In the genomic region with DNA sequence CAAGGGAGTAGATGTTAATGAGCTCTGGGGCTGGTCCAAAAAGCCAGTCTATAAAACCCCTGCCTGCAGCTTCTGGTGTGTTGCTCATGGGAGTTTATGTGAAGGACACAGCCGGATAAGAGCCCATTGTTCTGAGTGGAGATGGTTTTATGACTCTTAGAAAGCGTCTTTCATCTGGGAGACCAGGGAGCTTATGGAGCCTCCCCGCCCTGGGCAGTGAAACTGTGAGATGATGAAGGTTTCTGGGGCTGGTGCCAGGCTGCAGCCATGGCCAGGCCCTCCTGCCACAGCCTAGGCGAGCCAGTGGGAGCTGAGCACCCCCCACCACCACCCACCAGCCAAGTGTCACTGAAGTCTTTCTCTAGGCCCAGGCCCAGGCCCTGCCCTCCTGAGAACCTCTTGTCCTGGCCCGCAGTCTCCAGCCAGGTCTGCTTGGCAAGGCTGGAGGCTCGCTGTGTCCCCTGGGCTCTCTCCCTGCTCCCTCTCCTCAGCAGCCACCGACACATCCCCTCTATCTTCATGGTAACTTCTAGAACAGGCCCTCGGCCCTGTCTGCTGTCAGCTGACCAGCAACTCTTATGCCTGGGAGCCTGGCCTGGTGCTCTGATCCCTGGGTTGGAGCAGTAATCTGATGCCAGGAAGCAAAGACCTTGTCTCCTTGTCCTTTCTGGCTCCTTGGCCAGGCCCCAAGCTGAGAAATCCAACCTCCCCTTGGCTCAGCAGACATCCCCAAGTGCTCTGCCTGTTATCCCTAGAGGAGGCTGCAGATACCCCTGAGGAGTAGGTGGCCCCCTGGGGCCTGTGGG, we compare ENCODE assay signal across 1 cellular context.
TF ChIP-seq lines count a peak whose summit lies in the region.

No MANE protein-coding gene starts in this region.

TF ChIP-seq in HEK293, 187 proteins besides CTCF, POLR2A, EP300 and RAD21 (continued from another document):
- TF ChIP-seq, protein P1, sequence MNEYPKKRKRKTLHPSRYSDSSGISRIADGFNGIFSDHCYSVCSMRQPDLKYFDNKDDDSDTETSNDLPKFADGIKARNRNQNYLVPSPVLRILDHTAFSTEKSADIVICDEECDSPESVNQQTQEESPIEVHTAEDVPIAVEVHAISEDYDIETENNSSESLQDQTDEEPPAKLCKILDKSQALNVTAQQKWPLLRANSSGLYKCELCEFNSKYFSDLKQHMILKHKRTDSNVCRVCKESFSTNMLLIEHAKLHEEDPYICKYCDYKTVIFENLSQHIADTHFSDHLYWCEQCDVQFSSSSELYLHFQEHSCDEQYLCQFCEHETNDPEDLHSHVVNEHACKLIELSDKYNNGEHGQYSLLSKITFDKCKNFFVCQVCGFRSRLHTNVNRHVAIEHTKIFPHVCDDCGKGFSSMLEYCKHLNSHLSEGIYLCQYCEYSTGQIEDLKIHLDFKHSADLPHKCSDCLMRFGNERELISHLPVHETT (tag by site-specific recombination; IDR thresholded peaks at IDR 0.05): no peak
- TF ChIP-seq SP3 (tag by site-specific recombination; IDR thresholded peaks at IDR 0.05): no peak
- TF ChIP-seq HOXC10 (CRISPR knock-in tag; IDR thresholded peaks at IDR 0.05): no peak
- TF ChIP-seq, protein P2, sequence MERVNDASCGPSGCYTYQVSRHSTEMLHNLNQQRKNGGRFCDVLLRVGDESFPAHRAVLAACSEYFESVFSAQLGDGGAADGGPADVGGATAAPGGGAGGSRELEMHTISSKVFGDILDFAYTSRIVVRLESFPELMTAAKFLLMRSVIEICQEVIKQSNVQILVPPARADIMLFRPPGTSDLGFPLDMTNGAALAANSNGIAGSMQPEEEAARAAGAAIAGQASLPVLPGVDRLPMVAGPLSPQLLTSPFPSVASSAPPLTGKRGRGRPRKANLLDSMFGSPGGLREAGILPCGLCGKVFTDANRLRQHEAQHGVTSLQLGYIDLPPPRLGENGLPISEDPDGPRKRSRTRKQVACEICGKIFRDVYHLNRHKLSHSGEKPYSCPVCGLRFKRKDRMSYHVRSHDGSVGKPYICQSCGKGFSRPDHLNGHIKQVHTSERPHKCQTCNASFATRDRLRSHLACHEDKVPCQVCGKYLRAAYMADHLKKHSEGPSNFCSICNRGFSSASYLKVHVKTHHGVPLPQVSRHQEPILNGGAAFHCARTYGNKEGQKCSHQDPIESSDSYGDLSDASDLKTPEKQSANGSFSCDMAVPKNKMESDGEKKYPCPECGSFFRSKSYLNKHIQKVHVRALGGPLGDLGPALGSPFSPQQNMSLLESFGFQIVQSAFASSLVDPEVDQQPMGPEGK (tag by site-specific recombination; IDR thresholded peaks at IDR 0.05): no peak
- no peak for TF ChIP-seq ZNF426 (tag by site-specific recombination; IDR thresholded peaks at IDR 0.05)
- TF ChIP-seq, protein P3, sequence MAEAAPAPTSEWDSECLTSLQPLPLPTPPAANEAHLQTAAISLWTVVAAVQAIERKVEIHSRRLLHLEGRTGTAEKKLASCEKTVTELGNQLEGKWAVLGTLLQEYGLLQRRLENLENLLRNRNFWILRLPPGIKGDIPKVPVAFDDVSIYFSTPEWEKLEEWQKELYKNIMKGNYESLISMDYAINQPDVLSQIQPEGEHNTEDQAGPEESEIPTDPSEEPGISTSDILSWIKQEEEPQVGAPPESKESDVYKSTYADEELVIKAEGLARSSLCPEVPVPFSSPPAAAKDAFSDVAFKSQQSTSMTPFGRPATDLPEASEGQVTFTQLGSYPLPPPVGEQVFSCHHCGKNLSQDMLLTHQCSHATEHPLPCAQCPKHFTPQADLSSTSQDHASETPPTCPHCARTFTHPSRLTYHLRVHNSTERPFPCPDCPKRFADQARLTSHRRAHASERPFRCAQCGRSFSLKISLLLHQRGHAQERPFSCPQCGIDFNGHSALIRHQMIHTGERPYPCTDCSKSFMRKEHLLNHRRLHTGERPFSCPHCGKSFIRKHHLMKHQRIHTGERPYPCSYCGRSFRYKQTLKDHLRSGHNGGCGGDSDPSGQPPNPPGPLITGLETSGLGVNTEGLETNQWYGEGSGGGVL (tag by site-specific recombination; IDR thresholded peaks at IDR 0.05): no peak
- no peak for TF ChIP-seq OVOL3 (tag by site-specific recombination; IDR thresholded peaks at IDR 0.05)
- TF ChIP-seq, protein P4, sequence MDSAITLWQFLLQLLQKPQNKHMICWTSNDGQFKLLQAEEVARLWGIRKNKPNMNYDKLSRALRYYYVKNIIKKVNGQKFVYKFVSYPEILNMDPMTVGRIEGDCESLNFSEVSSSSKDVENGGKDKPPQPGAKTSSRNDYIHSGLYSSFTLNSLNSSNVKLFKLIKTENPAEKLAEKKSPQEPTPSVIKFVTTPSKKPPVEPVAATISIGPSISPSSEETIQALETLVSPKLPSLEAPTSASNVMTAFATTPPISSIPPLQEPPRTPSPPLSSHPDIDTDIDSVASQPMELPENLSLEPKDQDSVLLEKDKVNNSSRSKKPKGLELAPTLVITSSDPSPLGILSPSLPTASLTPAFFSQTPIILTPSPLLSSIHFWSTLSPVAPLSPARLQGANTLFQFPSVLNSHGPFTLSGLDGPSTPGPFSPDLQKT (IDR thresholded peaks at IDR 0.05; ENCODE audit: borderline replicate concordance, low read depth, low read length): no peak
- TF ChIP-seq ZNF266 (tag by site-specific recombination; IDR thresholded peaks at IDR 0.05; ENCODE audit: low read depth): no peak
- TF ChIP-seq, protein P5, sequence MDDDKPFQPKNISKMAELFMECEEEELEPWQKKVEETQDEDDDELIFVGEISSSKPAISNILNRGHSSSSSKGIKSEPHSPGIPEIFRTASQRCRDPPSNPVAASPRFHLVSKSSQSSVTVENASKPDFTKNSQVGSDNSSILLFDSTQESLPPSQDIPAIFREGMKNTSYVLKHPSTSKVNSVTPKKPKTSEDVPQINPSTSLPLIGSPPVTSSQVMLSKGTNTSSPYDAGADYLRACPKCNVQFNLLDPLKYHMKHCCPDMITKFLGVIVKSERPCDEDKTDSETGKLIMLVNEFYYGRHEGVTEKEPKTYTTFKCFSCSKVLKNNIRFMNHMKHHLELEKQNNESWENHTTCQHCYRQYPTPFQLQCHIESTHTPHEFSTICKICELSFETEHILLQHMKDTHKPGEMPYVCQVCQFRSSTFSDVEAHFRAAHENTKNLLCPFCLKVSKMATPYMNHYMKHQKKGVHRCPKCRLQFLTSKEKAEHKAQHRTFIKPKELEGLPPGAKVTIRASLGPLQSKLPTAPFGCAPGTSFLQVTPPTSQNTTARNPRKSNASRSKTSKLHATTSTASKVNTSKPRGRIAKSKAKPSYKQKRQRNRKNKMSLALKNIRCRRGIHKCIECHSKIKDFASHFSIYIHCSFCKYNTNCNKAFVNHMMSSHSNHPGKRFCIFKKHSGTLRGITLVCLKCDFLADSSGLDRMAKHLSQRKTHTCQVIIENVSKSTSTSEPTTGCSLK (tag by site-specific recombination; IDR thresholded peaks at IDR 0.05): no peak
- TF ChIP-seq OSR2 (tag by site-specific recombination; IDR thresholded peaks at IDR 0.05): peak; percentile 84
- TF ChIP-seq ZNF132 (tag by site-specific recombination; IDR thresholded peaks at IDR 0.05; ENCODE audit: borderline replicate concordance): no peak
- TF ChIP-seq, protein P6, sequence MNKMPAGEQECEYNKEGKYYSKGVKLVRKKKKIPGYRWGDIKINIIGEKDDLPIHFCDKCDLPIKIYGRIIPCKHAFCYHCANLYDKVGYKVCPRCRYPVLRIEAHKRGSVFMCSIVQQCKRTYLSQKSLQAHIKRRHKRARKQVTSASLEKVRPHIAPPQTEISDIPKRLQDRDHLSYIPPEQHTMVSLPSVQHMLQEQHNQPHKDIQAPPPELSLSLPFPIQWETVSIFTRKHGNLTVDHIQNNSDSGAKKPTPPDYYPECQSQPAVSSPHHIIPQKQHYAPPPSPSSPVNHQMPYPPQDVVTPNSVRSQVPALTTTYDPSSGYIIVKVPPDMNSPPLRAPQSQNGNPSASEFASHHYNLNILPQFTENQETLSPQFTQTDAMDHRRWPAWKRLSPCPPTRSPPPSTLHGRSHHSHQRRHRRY (tag by site-specific recombination; IDR thresholded peaks at IDR 0.05): no peak
- TF ChIP-seq ZNF529 (tag by site-specific recombination; IDR thresholded peaks at IDR 0.05; ENCODE audit: insufficient replicate concordance): no peak
- TF ChIP-seq ZSCAN30 (tag by site-specific recombination; IDR thresholded peaks at IDR 0.05): peak; percentile 93
- TF ChIP-seq ZEB2 (tag by site-specific recombination; IDR thresholded peaks at IDR 0.05): no peak
- TF ChIP-seq, protein P7, sequence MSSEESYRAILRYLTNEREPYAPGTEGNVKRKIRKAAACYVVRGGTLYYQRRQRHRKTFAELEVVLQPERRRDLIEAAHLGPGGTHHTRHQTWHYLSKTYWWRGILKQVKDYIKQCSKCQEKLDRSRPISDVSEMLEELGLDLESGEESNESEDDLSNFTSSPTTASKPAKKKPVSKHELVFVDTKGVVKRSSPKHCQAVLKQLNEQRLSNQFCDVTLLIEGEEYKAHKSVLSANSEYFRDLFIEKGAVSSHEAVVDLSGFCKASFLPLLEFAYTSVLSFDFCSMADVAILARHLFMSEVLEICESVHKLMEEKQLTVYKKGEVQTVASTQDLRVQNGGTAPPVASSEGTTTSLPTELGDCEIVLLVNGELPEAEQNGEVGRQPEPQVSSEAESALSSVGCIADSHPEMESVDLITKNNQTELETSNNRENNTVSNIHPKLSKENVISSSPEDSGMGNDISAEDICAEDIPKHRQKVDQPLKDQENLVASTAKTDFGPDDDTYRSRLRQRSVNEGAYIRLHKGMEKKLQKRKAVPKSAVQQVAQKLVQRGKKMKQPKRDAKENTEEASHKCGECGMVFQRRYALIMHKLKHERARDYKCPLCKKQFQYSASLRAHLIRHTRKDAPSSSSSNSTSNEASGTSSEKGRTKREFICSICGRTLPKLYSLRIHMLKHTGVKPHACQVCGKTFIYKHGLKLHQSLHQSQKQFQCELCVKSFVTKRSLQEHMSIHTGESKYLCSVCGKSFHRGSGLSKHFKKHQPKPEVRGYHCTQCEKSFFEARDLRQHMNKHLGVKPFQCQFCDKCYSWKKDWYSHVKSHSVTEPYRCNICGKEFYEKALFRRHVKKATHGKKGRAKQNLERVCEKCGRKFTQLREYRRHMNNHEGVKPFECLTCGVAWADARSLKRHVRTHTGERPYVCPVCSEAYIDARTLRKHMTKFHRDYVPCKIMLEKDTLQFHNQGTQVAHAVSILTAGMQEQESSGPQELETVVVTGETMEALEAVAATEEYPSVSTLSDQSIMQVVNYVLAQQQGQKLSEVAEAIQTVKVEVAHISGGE (tag by site-specific recombination; conservative IDR thresholded peaks at IDR 0.05; ENCODE audit: low read depth): no peak
- TF ChIP-seq YY1 (tag by site-specific recombination; IDR thresholded peaks at IDR 0.05): no peak
- TF ChIP-seq, protein P8, sequence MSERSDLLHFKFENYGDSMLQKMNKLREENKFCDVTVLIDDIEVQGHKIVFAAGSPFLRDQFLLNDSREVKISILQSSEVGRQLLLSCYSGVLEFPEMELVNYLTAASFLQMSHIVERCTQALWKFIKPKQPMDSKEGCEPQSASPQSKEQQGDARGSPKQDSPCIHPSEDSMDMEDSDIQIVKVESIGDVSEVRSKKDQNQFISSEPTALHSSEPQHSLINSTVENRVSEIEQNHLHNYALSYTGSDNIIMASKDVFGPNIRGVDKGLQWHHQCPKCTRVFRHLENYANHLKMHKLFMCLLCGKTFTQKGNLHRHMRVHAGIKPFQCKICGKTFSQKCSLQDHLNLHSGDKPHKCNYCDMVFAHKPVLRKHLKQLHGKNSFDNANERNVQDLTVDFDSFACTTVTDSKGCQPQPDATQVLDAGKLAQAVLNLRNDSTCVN (tag by site-specific recombination; optimal IDR thresholded peaks at IDR 0.05): no peak
- TF ChIP-seq ZFHX2 (tag by site-specific recombination; conservative IDR thresholded peaks at IDR 0.05): peak; percentile 65
- TF ChIP-seq ZNF561 (tag by site-specific recombination; IDR thresholded peaks at IDR 0.05; ENCODE audit: borderline replicate concordance): peak; percentile 46; the same call in 1 of the 2 replicates
- TF ChIP-seq ZNF596 (tag by site-specific recombination; IDR thresholded peaks at IDR 0.05): no peak
- TF ChIP-seq, protein P9, sequence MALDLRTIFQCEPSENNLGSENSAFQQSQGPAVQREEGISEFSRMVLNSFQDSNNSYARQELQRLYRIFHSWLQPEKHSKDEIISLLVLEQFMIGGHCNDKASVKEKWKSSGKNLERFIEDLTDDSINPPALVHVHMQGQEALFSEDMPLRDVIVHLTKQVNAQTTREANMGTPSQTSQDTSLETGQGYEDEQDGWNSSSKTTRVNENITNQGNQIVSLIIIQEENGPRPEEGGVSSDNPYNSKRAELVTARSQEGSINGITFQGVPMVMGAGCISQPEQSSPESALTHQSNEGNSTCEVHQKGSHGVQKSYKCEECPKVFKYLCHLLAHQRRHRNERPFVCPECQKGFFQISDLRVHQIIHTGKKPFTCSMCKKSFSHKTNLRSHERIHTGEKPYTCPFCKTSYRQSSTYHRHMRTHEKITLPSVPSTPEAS (tag by site-specific recombination; IDR thresholded peaks at IDR 0.05): no peak
- no peak for TF ChIP-seq GLI2 (tag by site-specific recombination; IDR thresholded peaks at IDR 0.05; ENCODE audit: borderline replicate concordance, low read depth)
- no peak for TF ChIP-seq ZNF404 (tag by site-specific recombination; IDR thresholded peaks at IDR 0.05)
